In genomic region chr5:74950836-74951515, GRCh38 we compare ENCODE assay signal across 19 cellular contexts.
"Had no signal": no experiment of that assay in that cellular context is flagged by ENCODE, and none has a peak within 500 bp of the region (broad histone marks: within the 10 kb centered on the region; RNA-seq: fewer than 3 reads in every experiment).

No MANE protein-coding gene starts in this region.

- H3K27ac ChIP-seq: ascending aorta, left ventricle myocardium inferior, testis had no signal

- H3K4me3 Mint-ChIP-seq: activated naive CD8-positive, alpha-beta T cell; activated T-cell treated with anti-CD3 and anti-CD28 coated beads, Interleukin-2, amount 50 U/mL, for 24 hours; memory B cell; stimulated activated naive CD8-positive, alpha-beta T cell treated with anti-CD3 and anti-CD28 coated beads, Interleukin-15, amount 100 ng/mL, for 72 hours had no signal

- H3K27me3 ChIP-seq: ascending aorta, testis had no signal

- DNase-seq: activated CD4-positive, CD25-positive, alpha-beta regulatory T cell; activated effector memory CD4-positive, alpha-beta T cell treated with anti-CD3 and anti-CD28 coated beads, Interleukin-2, amount 50 U/mL, for 16 hours; activated T-cell treated with anti-CD3 and anti-CD28 coated beads, Interleukin-2, amount 50 U/mL, for 24 hours; foreskin melanocyte; head of caudate nucleus; islet precursor cell; left ventricle myocardium inferior; stimulated activated CD4-positive, alpha-beta T cell treated with anti-CD3 and anti-CD28 coated beads, Interleukin-15, amount 100 ng/mL, for 24 hours; stimulated activated CD4-positive, alpha-beta T cell treated with anti-CD3 and anti-CD28 coated beads, Interleukin-4, amount 100 ng/mL, for 24 hours; stimulated activated naive CD8-positive, alpha-beta T cell treated with anti-CD3 and anti-CD28 coated beads, Interleukin-15, amount 100 ng/mL, for 72 hours; T-helper 2 cell; testis had no signal

- FAIRE-seq: endometrium, TTC549, urothelium cell line had no signal

- H3K36me3 ChIP-seq: ascending aorta, left ventricle myocardium inferior had no signal

- H3K36me3 Mint-ChIP-seq: memory B cell had no signal

- H3K9me3 ChIP-seq: ascending aorta, testis had no signal

- H3K27ac Mint-ChIP-seq: activated naive CD8-positive, alpha-beta T cell; activated T-cell treated with anti-CD3 and anti-CD28 coated beads, Interleukin-2, amount 50 U/mL, for 24 hours; memory B cell; stimulated activated naive CD8-positive, alpha-beta T cell treated with anti-CD3 and anti-CD28 coated beads, Interleukin-15, amount 100 ng/mL, for 72 hours had no signal

- H3K9me3 Mint-ChIP-seq: activated T-cell treated with anti-CD3 and anti-CD28 coated beads, Interleukin-2, amount 50 U/mL, for 24 hours had no signal

- ATAC-seq: esophagus mucosa; stimulated activated naive CD8-positive, alpha-beta T cell treated with anti-CD3 and anti-CD28 coated beads, Interleukin-15, amount 100 ng/mL, for 72 hours had no signal

- H3K4me1 Mint-ChIP-seq: memory B cell had no signal

- H3K4me1 ChIP-seq: testis had no signal

- H3K27me3 Mint-ChIP-seq: activated naive CD8-positive, alpha-beta T cell had no signal

- H3K4me3 ChIP-seq: ascending aorta, left ventricle myocardium inferior, testis had no signal
